In the genomic region with DNA sequence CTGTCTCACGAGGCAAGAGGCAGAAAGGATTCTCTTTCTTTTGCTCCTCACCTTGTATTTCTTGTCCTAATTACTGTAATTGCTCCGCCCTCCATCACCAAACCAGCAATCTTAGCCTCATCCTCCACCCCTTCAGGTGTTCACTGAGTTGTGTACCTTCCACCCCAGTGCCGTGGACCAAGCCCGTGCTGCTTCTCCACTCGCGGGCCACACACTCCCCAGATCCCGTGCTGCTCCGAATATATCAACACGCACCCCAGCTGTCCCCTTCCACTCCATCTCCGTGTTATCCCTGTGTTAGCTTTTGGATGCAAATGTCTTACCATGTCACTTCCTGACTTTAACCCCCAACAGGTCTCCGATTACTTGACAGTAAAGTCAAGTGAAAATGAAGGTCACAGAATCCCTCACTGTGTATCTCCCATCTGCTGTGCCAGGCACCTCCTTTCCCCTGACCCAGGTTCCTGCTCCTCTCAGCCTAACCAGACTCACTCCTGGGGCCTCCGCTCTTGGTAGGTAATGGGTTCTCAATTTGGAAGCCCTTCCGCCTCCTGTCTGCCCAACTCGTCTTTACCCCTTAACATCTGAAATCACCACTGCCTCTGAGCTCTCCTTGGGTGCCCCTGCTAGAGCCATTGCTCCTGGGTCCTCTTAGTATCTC, we compare ENCODE assay signal across 7 cellular contexts.
"Had no signal": no experiment of that assay in that cellular context is flagged by ENCODE, and none has a peak within 500 bp of the region (broad histone marks: within the 10 kb centered on the region; RNA-seq: fewer than 3 reads in every experiment).

No MANE protein-coding gene starts in this region.

- ATAC-seq: HCT116, K562 had no signal

- H3K4me3 ChIP-seq: HAP-1, K562 had no signal

- H3K4me3 Mint-ChIP-seq: HFFc6 had no signal

- H3K9me3 ChIP-seq: HAP-1 had no signal

- DNase-seq: GOT3, H7, HFFc6, IMR-90 had no signal

- H3K27ac Mint-ChIP-seq: HFFc6 had no signal

- H3K4me1 ChIP-seq: HAP-1 had no signal

- H3K36me3 ChIP-seq: HAP-1 had no signal
